11 cellular contexts compared by ENCODE assay signal in the genomic region with DNA sequence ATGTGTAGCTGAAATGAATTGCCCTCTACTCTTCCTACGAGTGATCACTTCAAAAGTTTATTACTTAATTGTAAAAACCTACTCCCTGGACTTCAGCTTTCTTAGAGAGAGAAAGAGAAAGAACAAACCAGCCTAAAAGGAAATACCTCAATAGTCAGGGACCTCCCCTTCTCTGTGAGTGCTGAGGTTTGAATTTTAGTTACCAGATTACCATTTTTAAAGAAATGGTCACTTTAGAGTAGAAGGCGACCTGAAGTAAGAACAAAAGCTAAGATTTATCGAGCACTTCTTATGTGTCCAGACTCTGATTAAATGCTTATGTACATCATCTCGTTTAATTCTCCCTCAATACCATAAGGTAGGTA. TPM values are rescaled to one million over a fixed set of nuclear protein-coding genes. Genes with fewer than 3 reads are reported as not detected.
DNase-seq lines count a peak whose midpoint lies in the region; ATAC-seq, FAIRE-seq and TF ChIP-seq lines count a peak whose summit lies in the region.
"Had no signal": no experiment of that assay in that cellular context is flagged by ENCODE, and none has a peak within 500 bp of the region (broad histone marks: within the 10 kb centered on the region; RNA-seq: fewer than 3 reads in every experiment).

No MANE protein-coding gene starts in this region.

- H3K9me3 Mint-ChIP-seq in memory B cell = no peaks in the 10 kb centered on the region

- intact Hi-C loops in heart right ventricle (cut with DNase I) = no loop called here
- intact Hi-C loops in right cardiac atrium (cut with DNase I) = no loop called here
- intact Hi-C loops in adrenal gland (cut with DNase I) = no loop called here

- no peaks in the 10 kb centered on the region for H3K27me3 Mint-ChIP-seq in memory B cell

- TF ChIP-seq POLR2A in adrenal gland (IDR thresholded peaks at IDR 0.05) (no peak), upper lobe of left lung (IDR thresholded peaks at IDR 0.05) (no peak)

- peak overlapping the region; percentile 53 for H3K4me3 Mint-ChIP-seq in memory B cell

- H3K9me3 ChIP-seq in heart right ventricle = no peaks in the 10 kb centered on the region
- H3K9me3 ChIP-seq in right cardiac atrium (ENCODE audit: control insufficient read depth, low read length) = no peaks in the 10 kb centered on the region
- H3K9me3 ChIP-seq in adrenal gland (replicated peaks in 1 of 3) = no peaks in the 10 kb centered on the region
- H3K9me3 ChIP-seq in upper lobe of left lung = no peaks in the 10 kb centered on the region

- WGBS in heart right ventricle, 2 donors = 67 to 70% methylated on average over 4 of the region's 4 CpGs
- whole genome bisulfite sequencing in right cardiac atrium = 68% methylated on average over 4 of the region's 4 CpGs
- WGBS in adrenal gland, 4 donors = 72 to 75% (median 73%) methylated on average over 4 of the region's 4 CpGs
- WGBS in upper lobe of left lung, 2 donors = 49 to 59% methylated on average over 4 of the region's 4 CpGs

- DNase-seq in heart right ventricle (no peak), right cardiac atrium (no peak), adrenal gland (no peak), memory B cell (ENCODE audit: low spot score in 2 of 2) (no peak), upper lobe of left lung (no peak), GM19238 (ENCODE audit: insufficient read length, low spot score) (no peak), mesenteric fat pad (ENCODE audit: low spot score) (no peak), D721Med (ENCODE audit: insufficient read length, low spot score) (no peak)
- DNase-seq: AML-193, amniotic stem cell, NCI-H1105 treated with DMSO at 0.1 percent for 48 hours had no signal

- H3K27ac Mint-ChIP-seq in memory B cell = peak overlapping the region; percentile 94

- H3K27me3 ChIP-seq in heart right ventricle (no peaks in the 10 kb centered on the region), right cardiac atrium (ENCODE audit: control insufficient read depth, insufficient read depth) (no peaks in the 10 kb centered on the region), adrenal gland (no peaks in the 10 kb centered on the region), upper lobe of left lung (no peaks in the 10 kb centered on the region)

- peak overlapping the region in 6 of 10 donors; percentile 12 to 95 (median 38) for H3K27ac ChIP-seq in heart right ventricle
- H3K27ac ChIP-seq in right cardiac atrium (ENCODE audit: low read length) = no peak overlapping the region
- peak overlapping the region in 3 of 5 donors; percentile 40 to 79 (median 48) for H3K27ac ChIP-seq in adrenal gland
- peak overlapping the region; percentile 69 to 97 (median 83) for H3K27ac ChIP-seq in upper lobe of left lung

- FAIRE-seq in D721Med (lab: Jason Lieb, UNC) = no peak

- peaks cover 0 to 6% (median 0%) of the 10 kb centered on the region in 9 donors for H3K36me3 ChIP-seq in heart right ventricle
- no peaks in the 10 kb centered on the region for H3K36me3 ChIP-seq in adrenal gland (replicated peaks in 1 of 2)
- no peaks in the 10 kb centered on the region for H3K36me3 ChIP-seq in upper lobe of left lung

- H3K4me1 Mint-ChIP-seq in memory B cell = peaks cover 62% of the 10 kb centered on the region

- no peak for TF ChIP-seq CTCF in heart right ventricle (IDR thresholded peaks at IDR 0.05)
- no peak for TF ChIP-seq CTCF in adrenal gland (IDR thresholded peaks at IDR 0.05)
- TF ChIP-seq CTCF in upper lobe of left lung (IDR thresholded peaks at IDR 0.05) = no peak
- TF ChIP-seq CTCF in D721Med (IDR thresholded peaks at IDR 0.05; ENCODE audit: insufficient read depth, missing control alignments) = no peak

- H3K4me1 ChIP-seq in heart right ventricle (peaks cover 15 to 98% (median 90%) of the 10 kb centered on the region in 9 donors), right cardiac atrium (ENCODE audit: control insufficient read depth, insufficient read depth, low read length) (peaks cover 14% of the 10 kb centered on the region), adrenal gland (replicated peaks in 1 of 2) (peaks cover 21 to 60% of the 10 kb centered on the region in 2 donors), upper lobe of left lung (peaks cover 69 to 88% (median 79%) of the 10 kb centered on the region in 4 donors)

- no peak for ATAC-seq in heart right ventricle
- no peak for ATAC-seq in right cardiac atrium
- no peak for ATAC-seq in memory B cell (ENCODE audit: low read depth)
- ATAC-seq in upper lobe of left lung (ENCODE audit: low FRiP score in 2 of 2) = no peak

- peaks cover 3% of the 10 kb centered on the region for H3K36me3 Mint-ChIP-seq in memory B cell

- TF ChIP-seq EP300 in upper lobe of left lung (IDR thresholded peaks at IDR 0.05) = no peak

- H3K4me3 ChIP-seq in heart right ventricle (no peak overlapping the region), right cardiac atrium (ENCODE audit: low read length) (no peak overlapping the region), adrenal gland (no peak overlapping the region), upper lobe of left lung (no peak overlapping the region)

RNA-seq across cellular contexts. Expression of a gene that starts 11.3 kb away (rescaled TPM):
- 100 to 1,000 TPM in 7 of 10 donors, 10 to 100 TPM in 3; 84.0 to 135 (median 120) TPM for total RNA-seq in heart right ventricle
- polyA plus RNA-seq in heart right ventricle = 10 to 100 TPM; 39.6 to 39.9 TPM
- total RNA-seq in right cardiac atrium = 100 to 1,000 TPM in 1 of 4 donors, 10 to 100 TPM in 3; 82.3 to 100 (median 93.0) TPM
- polyA plus RNA-seq in right cardiac atrium = 58.5 TPM
- total RNA-seq in adrenal gland = 100 to 1,000 TPM in 1 of 8 donors, 10 to 100 TPM in 7; 38.6 to 136 (median 61.2) TPM
- polyA plus RNA-seq in adrenal gland = 10 to 100 TPM; 14.5 to 48.7 (median 26.9) TPM
- total RNA-seq in upper lobe of left lung = 100 to 1,000 TPM in 2 of 6 donors, 10 to 100 TPM in 4; 82.8 to 161 (median 96.8) TPM
- 106 TPM for total RNA-seq in mesenteric fat pad
